In genomic region chr10:2392145-2392812, GRCh38 we compare ENCODE assay signal across 19 cellular contexts.
DNase-seq lines count a peak whose midpoint lies in the region; ATAC-seq and TF ChIP-seq lines count a peak whose summit lies in the region.
"Had no signal": no experiment of that assay in that cellular context is flagged by ENCODE, and none has a peak within 500 bp of the region (broad histone marks: within the 10 kb centered on the region; RNA-seq: fewer than 3 reads in every experiment).

No MANE protein-coding gene starts in this region.

- DNase-seq in Right ventricle myocardium inferior (ENCODE audit: missing footprints) (no peak), left ventricle myocardium inferior (no peak), NCI-H345 (lab: John Stamatoyannopoulos, UW) (peak; percentile 57), germinal center (ENCODE audit: low spot score) (peak; percentile 8), left lobe of liver (ENCODE audit: low spot score) (no peak), T-helper 9 cell (no peak)
- no peak for DNase-seq in stimulated activated CD8-positive, alpha-beta memory T cell treated with anti-CD3 and anti-CD28 coated beads, Interleukin-4, amount 100 ng/mL, for 48 hours
- DNase-seq: activated CD4-positive, CD25-positive, alpha-beta regulatory T cell treated with anti-CD3 and anti-CD28 coated beads, Interleukin-2, amount 50 U/mL, for 72 hours; activated naive CD4-positive, alpha-beta T cell treated with anti-CD3 and anti-CD28 coated beads, Interleukin-2, amount 10 ng/mL, durations not matched to agents 7 days and 5 days; activated T-cell treated with anti-CD3 and anti-CD28 coated beads, Interleukin-2, amount 50 U/mL, for 48 hours; CD4-positive, CD25-positive, alpha-beta regulatory T cell; natural killer cell; right lobe of liver; stimulated activated CD4-positive, alpha-beta T cell treated with anti-CD3 and anti-CD28 coated beads, Interleukin-15, amount 100 ng/mL, for 24 hours had no signal

- TF ChIP-seq CTCF in left ventricle myocardium inferior (IDR thresholded peaks at IDR 0.05; ENCODE audit: borderline replicate concordance): no peak

- H3K4me1 ChIP-seq in left ventricle myocardium inferior: no peaks in the 10 kb centered on the region
- H3K4me1 ChIP-seq: ascending aorta, gastroesophageal sphincter, right lobe of liver had no signal

- no peak overlapping the region for H3K27ac ChIP-seq in left ventricle myocardium inferior (replicated peaks)
- H3K27ac ChIP-seq: ascending aorta, gastroesophageal sphincter, KMS-11, right lobe of liver had no signal

- no peaks in the 10 kb centered on the region for H3K36me3 ChIP-seq in left ventricle myocardium inferior
- H3K36me3 ChIP-seq: ascending aorta, gastroesophageal sphincter, right lobe of liver had no signal

- H3K9me3 ChIP-seq in left ventricle myocardium inferior (replicated peaks): peaks cover 3% of the 10 kb centered on the region
- H3K9me3 ChIP-seq: ascending aorta, gastroesophageal sphincter, right lobe of liver had no signal

- no peak overlapping the region for H3K4me3 ChIP-seq in left ventricle myocardium inferior
- H3K4me3 ChIP-seq: ascending aorta, gastroesophageal sphincter, right lobe of liver had no signal

- ATAC-seq in Right ventricle myocardium inferior (peak; percentile 26), left lobe of liver (no peak), GM19397 (IDR thresholded peaks at IDR 0.05; ENCODE audit: unreplicated experiment) (no peak)
- ATAC-seq: gastroesophageal sphincter, HCT116, natural killer cell had no signal

- H3K27me3 ChIP-seq in left ventricle myocardium inferior (ENCODE audit: low read depth): no peaks in the 10 kb centered on the region
- H3K27me3 ChIP-seq: ascending aorta, right lobe of liver had no signal

- intact Hi-C loops in Right ventricle myocardium inferior (cut with DNase I): no loop called here
- intact Hi-C loops in left ventricle myocardium inferior (cut with micrococcal nuclease): no loop called here

Comparison
In these comparisons a context has a peak if more than half of its experiments do, and no peak if none do; other contexts are left out.
1. DNase-seq: peak in NCI-H345 (single experiment) and germinal center (single experiment); none in Right ventricle myocardium inferior (single experiment), left ventricle myocardium inferior (single experiment), left lobe of liver (single experiment), T-helper 9 cell (single experiment) and stimulated activated CD8-positive, alpha-beta memory T cell treated with anti-CD3 and anti-CD28 coated beads, Interleukin-4, amount 100 ng/mL, for 48 hours (single experiment).